Comparison of ENCODE assay signal across 6 cellular contexts in the genomic region with DNA sequence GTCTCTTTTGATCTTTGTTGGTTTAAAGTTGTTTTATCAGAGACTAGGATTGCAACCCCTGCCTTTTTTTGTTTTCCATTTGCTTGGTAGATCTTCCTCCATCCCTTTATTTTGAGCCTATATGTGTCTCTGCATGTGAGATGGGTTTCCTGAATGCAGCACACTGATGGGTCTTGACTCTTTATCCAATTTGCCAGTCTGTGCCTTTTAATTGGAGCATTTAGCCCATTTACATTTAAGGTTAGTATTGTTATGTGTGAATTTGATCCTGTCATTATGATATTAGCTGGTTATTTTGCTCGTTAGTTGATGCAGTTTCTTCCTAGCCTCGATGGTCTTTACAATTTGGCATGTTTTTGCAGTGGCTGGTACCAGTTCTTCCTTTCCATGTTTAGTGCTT. TPM values are rescaled to one million over a fixed set of nuclear protein-coding genes. Genes with fewer than 3 reads are reported as not detected.
DNase-seq lines count a peak whose midpoint lies in the region; ATAC-seq, FAIRE-seq and TF ChIP-seq lines count a peak whose summit lies in the region.
"Not testable (repeated sequence)": the region's sequence is repeated elsewhere in the genome, so short reads cannot be mapped to it uniquely, and the experiment has no call there.
"Had no signal": no experiment of that assay in that cellular context is flagged by ENCODE, and none has a peak within 500 bp of the region (broad histone marks: within the 10 kb centered on the region; RNA-seq: fewer than 3 reads in every experiment).

No MANE protein-coding gene starts in this region.

- BruUV-seq in K562 (replicated peaks; lab: Mats Ljungman, UMichigan): not testable (repeated sequence)

- TF ChIP-seq POLR2A in K562 (conservative IDR thresholded peaks at IDR 0.05): not testable (repeated sequence)

- H3K27me3 ChIP-seq in K562 (ENCODE audit: control insufficient read depth in 2 of 2, insufficient read depth in 2 of 2, low read length in 2 of 2): not testable (repeated sequence)

- TF ChIP-seq CTCF in HEK293 (tag by site-specific recombination; IDR thresholded peaks at IDR 0.05); K562 (IDR thresholded peaks at IDR 0.05 in 2 of 3, conservative IDR thresholded peaks at IDR 0.05 in 1 of 3; ENCODE audit: insufficient read depth in 2 of 3, low read depth in 1 of 3, low read length in 3 of 3): not testable (repeated sequence)

- H3K9me1 ChIP-seq in K562 (ENCODE audit: control insufficient read depth, insufficient read depth, low read length): not testable (repeated sequence)

- CTCF ChIA-PET in HEK293 (lab: Yijun Ruan, JAX); K562 (lab: Yijun Ruan, JAX; ENCODE audit: low intra/inter-chr PET ratio): not testable (repeated sequence)

- H3K27ac ChIP-seq in HEK293 (ENCODE audit: extremely low read depth, low read depth, low read length); K562 (ENCODE audit: extremely low read depth, low read depth, low read length): not testable (repeated sequence)

- H3K79me2 ChIP-seq in K562 (ENCODE audit: control insufficient read depth, insufficient read depth, low read length): not testable (repeated sequence)

- not testable (repeated sequence) for H3K4me2 ChIP-seq in K562 (ENCODE audit: insufficient read depth, low read length)

- not testable (repeated sequence) for H2AFZ ChIP-seq in K562 (ENCODE audit: low read depth, low read length)

- not testable (repeated sequence) for H3K9ac ChIP-seq in K562 (ENCODE audit: insufficient read depth in 1 of 2, low read depth in 2 of 2, low read length in 2 of 2)

- TF ChIP-seq RAD21 in K562 (CRISPR knock-in tag; conservative IDR thresholded peaks at IDR 0.05 in 1 of 2, IDR thresholded peaks at IDR 0.05 in 1 of 2): not testable (repeated sequence)

- not testable (repeated sequence) for H4K20me1 ChIP-seq in K562 (replicated peaks; ENCODE audit: control insufficient read depth, insufficient read depth, low read length)

- H3K4me3 ChIP-seq in HEK293 (ENCODE audit: low read depth, low read length); K562: not testable (repeated sequence)

- TF ChIP-seq EP300 in K562 (IDR thresholded peaks at IDR 0.05; ENCODE audit: low read length): not testable (repeated sequence)

- H3K4me1 ChIP-seq in HEK293 (ENCODE audit: control insufficient read depth, insufficient read depth, low read length); K562 (replicated peaks in 1 of 2; ENCODE audit: control insufficient read depth in 2 of 2, insufficient read depth in 2 of 2, low read length in 2 of 2): not testable (repeated sequence)

- DNase-seq in K562 (ENCODE audit: extremely low read depth in 1 of 4, low spot score in 3 of 4): not testable (repeated sequence)

- POLR2A ChIA-PET in HEK293 (lab: Yijun Ruan, JAX); K562 (lab: Yijun Ruan, JAX): not testable (repeated sequence)

- FAIRE-seq in K562 (lab: Jason Lieb, UNC): not testable (repeated sequence)

- H3K36me3 ChIP-seq in HEK293 (ENCODE audit: control insufficient read depth in 2 of 2, insufficient read depth in 1 of 2, low read length in 2 of 2) (peaks cover 5 to 35% of the 10 kb centered on the region in 2 experiments; a peak in 2 of 3 replicates), K562 (ENCODE audit: control insufficient read depth, insufficient read depth, low read length) (peaks cover 51% of the 10 kb centered on the region)

- in situ Hi-C loops in K562 (cut with MboI): not testable (repeated sequence)

- not testable (repeated sequence) for H3K9me3 ChIP-seq in HEK293 (ENCODE audit: control insufficient read depth, insufficient read depth, low read depth, low read length); K562 (replicated peaks; ENCODE audit: control insufficient read depth, insufficient read depth, low read depth, low read length)

- WGBS in K562 (ENCODE audit: insufficient coverage, low coverage, missing lambda C conversion rate): no CpG with 5 or more reads among the region's 2 CpGs

- intact Hi-C loops in K562 (cut with micrococcal nuclease): not testable (repeated sequence)

- not testable (repeated sequence) for ATAC-seq in K562

TF ChIP-seq in HEK293, 187 proteins besides CTCF, POLR2A, EP300 and RAD21:
- peak; percentile 56 for TF ChIP-seq ZNF529 (tag by site-specific recombination; IDR thresholded peaks at IDR 0.05; ENCODE audit: insufficient replicate concordance)
TF ChIP-seq in HEK293: peak in this region for 1; not testable (repeated sequence) for 186.

TF ChIP-seq in K562, 482 proteins besides CTCF, POLR2A, EP300 and RAD21:
- peak; percentile 95 for TF ChIP-seq ZNF507 (tag; conservative IDR thresholded peaks at IDR 0.05)

RNA-seq across cellular contexts. Expression of a gene that starts 23.6 kb away (rescaled TPM):
- 0.35 TPM in 1 of 2 replicates, not detected in the other for total RNA-seq in K562 (2011; cell fraction: chromatin; rRNA removed; ENCODE audit: low replicate concordance)
- 0.33 and 0.39 TPM in 2 replicates for total RNA-seq in K562 (2011; cell fraction: nucleolus; rRNA removed)
- 0.81 TPM in 1 of 2 replicates, not detected in the other for total RNA-seq in K562 (2011; cell fraction: nucleoplasm; rRNA removed)
- total RNA-seq in K562 (2014; rRNA removed) (not detected in 2 replicates), K562 (2014; rRNA removed; fragmentation: Illumina TruSeq; extraction: Trizol) (not detected in 2 replicates), K562 (2015; rRNA removed; fragmentation: Illumina TruSeq; extraction: Trizol) (not detected in 2 replicates), K562 (2021) (not detected in 2 replicates)
- polyA plus RNA-seq in K562 (2011; rRNA removed) (not detected in 2 replicates), K562 (2014; fragmentation: Illumina TruSeq; extraction: Trizol) (not detected in 2 replicates), K562 (2014; fragmentation: Nextera tagmentation; extraction: Ambion mirVana) (not detected), K562 (2014; rRNA removed) (not detected in 2 replicates)
- not detected in 2 replicates for polyA plus RNA-seq in K562 (2011; cell fraction: cytosol; rRNA removed)
- 0.04 and 0.17 TPM in 2 replicates for polyA plus RNA-seq in K562 (2011; cell fraction: nucleus; rRNA removed)
- polyA plus RNA-seq in K562 (2012): 0.07 and 0.14 TPM in 2 replicates
- not detected in 2 replicates for polyA minus RNA-seq in K562 (2011; rRNA and poly(A)+ RNA removed)
- polyA minus RNA-seq in K562 (2011; cell fraction: cytosol; rRNA and poly(A)+ RNA removed): not detected in 2 replicates
- polyA minus RNA-seq in K562 (2011; cell fraction: nucleus; rRNA and poly(A)+ RNA removed): 0.22 and 0.27 TPM in 2 replicates
- total RNA-seq: A172, Caco-2, Daoy had no signal
- polyA plus RNA-seq: CD14-positive monocyte had no signal
